Comparison of ENCODE assay signal across 21 cellular contexts in genomic region chr12:88625316-88625715, GRCh38. TPM values are rescaled to one million over a fixed set of nuclear protein-coding genes. Genes with fewer than 3 reads are reported as not detected.
"Had no signal": no experiment of that assay in that cellular context is flagged by ENCODE, and none has a peak within 500 bp of the region (broad histone marks: within the 10 kb centered on the region; RNA-seq: fewer than 3 reads in every experiment).

No MANE protein-coding gene starts in this region.

- H3K9me3 ChIP-seq: left ventricle myocardium inferior, right lobe of liver, tibial artery had no signal

- H3K4me3 ChIP-seq: left ventricle myocardium inferior, right lobe of liver, skin epidermis, tibial artery had no signal

- H3K4me1 ChIP-seq: left ventricle myocardium inferior, right lobe of liver, tibial artery had no signal

- H3K27me3 ChIP-seq: brain microvascular endothelial cell, right lobe of liver, tibial artery had no signal

- H3K36me3 ChIP-seq: brain microvascular endothelial cell, left ventricle myocardium inferior, right lobe of liver, tibial artery, WERI-Rb-1 had no signal

- DNase-seq: activated CD4-positive, alpha-beta T cell treated with anti-CD3 and anti-CD28 coated beads, Interleukin-2, amount 10 ng/mL, durations not matched to agents 7 days and 5 days; activated CD4-positive, CD25-positive, alpha-beta regulatory T cell treated with anti-CD3 and anti-CD28 coated beads, Interleukin-2, amount 50 U/mL, for 72 hours; activated CD8-positive, alpha-beta memory T cell treated with anti-CD3 and anti-CD28 coated beads, Interleukin-2, amount 10 ng/mL, durations not matched to agents 7 days and 5 days; activated CD8-positive, alpha-beta T cell treated with anti-CD3 and anti-CD28 coated beads for 36 hours; activated gamma-delta T cell; activated naive CD4-positive, alpha-beta T cell treated with anti-CD3 and anti-CD28 coated beads, Interleukin-2, amount 50 U/mL, for 16 hours; activated T-cell treated with anti-CD3 and anti-CD28 coated beads for 4 hours; aorta; central memory CD4-positive, alpha-beta T cell; dermis blood vessel endothelial cell; effector memory CD4-positive, alpha-beta T cell; kidney glomerular epithelial cell; left ventricle myocardium inferior; nucleus accumbens; right lobe of liver; stimulated activated CD4-positive, alpha-beta T cell treated with anti-CD3 and anti-CD28 coated beads, Interleukin-1b, Interleukin-23, amount 100 ng/mL, for 48 hours; tibial artery; WERI-Rb-1 had no signal

- H3K27ac ChIP-seq: brain microvascular endothelial cell, left ventricle myocardium inferior, right lobe of liver, tibial artery, WERI-Rb-1 had no signal

RNA-seq across cellular contexts. Expression of gene KITLG, which starts 45.0 kb away (rescaled TPM):
- total RNA-seq: activated CD8-positive, alpha-beta T cell treated with anti-CD3 and anti-CD28 coated beads for 36 hours; natural killer cell treated with Interleukin-12 subunit alpha and Interleukin-12 subunit beta and Interleukin-15 and Interleukin-18, amount 100 ng/mL, for 72 hours had no signal
